ENCODE assay signal across 1 cellular context in the genomic region with DNA sequence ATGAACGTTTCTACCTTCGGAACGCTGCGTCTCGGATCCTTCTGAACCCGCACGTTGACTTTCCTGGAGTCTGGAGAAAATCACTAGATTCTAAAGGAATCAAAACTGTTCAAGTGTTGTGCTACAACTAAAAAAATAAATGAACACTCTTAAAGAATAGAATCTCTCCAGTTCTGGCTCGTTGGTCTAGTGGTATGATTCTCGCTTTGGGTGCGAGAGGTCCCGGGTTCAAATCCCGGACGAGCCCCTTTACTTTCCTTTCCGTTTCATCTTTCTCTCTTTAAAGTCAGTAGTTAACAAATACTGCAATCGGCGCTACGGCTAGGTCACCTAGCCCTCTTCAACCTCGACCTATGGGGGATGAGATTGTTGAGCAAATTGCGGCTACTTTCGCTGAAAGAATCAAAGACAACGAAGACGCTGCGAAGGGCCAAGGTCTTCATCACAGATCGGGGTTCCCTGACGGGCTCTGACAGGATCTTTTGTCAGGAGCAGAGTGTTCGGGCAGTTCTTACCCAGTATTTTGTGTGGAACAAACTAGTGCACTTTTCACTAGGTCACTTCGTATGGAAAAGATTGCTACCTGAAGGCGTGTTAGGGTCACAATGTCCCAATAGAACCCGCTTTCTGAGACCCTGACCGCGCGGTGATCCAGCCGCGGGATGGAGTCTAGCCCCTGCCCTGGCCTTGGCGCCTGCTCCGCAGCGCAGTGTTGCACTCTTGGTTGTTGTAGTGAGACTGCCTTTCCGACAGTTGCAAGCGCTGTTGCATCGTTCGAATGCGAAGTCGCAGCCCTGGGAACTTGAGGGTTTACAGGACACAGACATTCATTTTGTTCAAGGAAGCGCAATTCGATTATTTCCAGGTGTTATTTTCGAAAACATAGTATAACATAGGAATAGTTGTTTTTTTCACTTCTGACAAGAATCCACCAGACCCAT.
TF ChIP-seq lines count a peak whose summit lies in the region.

No MANE protein-coding gene starts in this region.

TF ChIP-seq in K562, 482 proteins besides CTCF, POLR2A, EP300 and RAD21 (continued from another document and continues in another):
- TF ChIP-seq, protein P1, sequence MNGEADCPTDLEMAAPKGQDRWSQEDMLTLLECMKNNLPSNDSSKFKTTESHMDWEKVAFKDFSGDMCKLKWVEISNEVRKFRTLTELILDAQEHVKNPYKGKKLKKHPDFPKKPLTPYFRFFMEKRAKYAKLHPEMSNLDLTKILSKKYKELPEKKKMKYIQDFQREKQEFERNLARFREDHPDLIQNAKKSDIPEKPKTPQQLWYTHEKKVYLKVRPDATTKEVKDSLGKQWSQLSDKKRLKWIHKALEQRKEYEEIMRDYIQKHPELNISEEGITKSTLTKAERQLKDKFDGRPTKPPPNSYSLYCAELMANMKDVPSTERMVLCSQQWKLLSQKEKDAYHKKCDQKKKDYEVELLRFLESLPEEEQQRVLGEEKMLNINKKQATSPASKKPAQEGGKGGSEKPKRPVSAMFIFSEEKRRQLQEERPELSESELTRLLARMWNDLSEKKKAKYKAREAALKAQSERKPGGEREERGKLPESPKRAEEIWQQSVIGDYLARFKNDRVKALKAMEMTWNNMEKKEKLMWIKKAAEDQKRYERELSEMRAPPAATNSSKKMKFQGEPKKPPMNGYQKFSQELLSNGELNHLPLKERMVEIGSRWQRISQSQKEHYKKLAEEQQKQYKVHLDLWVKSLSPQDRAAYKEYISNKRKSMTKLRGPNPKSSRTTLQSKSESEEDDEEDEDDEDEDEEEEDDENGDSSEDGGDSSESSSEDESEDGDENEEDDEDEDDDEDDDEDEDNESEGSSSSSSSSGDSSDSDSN (IDR thresholded peaks at IDR 0.05; ENCODE audit: borderline replicate concordance in 1 of 2, low read depth in 2 of 2, low read length in 2 of 2), result no peak; a peak in 1 of 4 replicates
- TF ChIP-seq MAFF (IDR thresholded peaks at IDR 0.05; ENCODE audit: low read length) (no peak), NFIX (CRISPR knock-in tag; IDR thresholded peaks at IDR 0.05; ENCODE audit: low read depth) (no peak), MYNN (IDR thresholded peaks at IDR 0.05) (no peak), MYNN (CRISPR knock-in tag; IDR thresholded peaks at IDR 0.05) (no peak), FUS (optimal IDR thresholded peaks at IDR 0.05; ENCODE audit: low read depth, low read length) (no peak), KAT2B (IDR thresholded peaks at IDR 0.05; ENCODE audit: low read depth, low read length) (no peak), HMG20B (CRISPR knock-in tag; IDR thresholded peaks at IDR 0.05) (no peak), TCFL5 (CRISPR knock-in tag; conservative IDR thresholded peaks at IDR 0.05) (no peak), LCOR (CRISPR knock-in tag; IDR thresholded peaks at IDR 0.05) (0 out of 2 replicates have a peak, but pooled peaks have one; percentile 20), DIDO1 (tag; IDR thresholded peaks at IDR 0.05; ENCODE audit: low read depth) (no peak), ZNF316 (IDR thresholded peaks at IDR 0.05) (no peak), PTRF (tag; IDR thresholded peaks at IDR 0.05) (no peak), ZNF384 (IDR thresholded peaks at IDR 0.05; ENCODE audit: low read depth, low read length) (no peak), NCOA2 (IDR thresholded peaks at IDR 0.05; ENCODE audit: partially characterized antibody in 2 of 2) (peak in 1 of 2 experiments; percentile 67), NFATC3 (IDR thresholded peaks at IDR 0.05) (no peak), PML (IDR thresholded peaks at IDR 0.05; ENCODE audit: low read length) (no peak), DMBX1 (CRISPR knock-in tag; IDR thresholded peaks at IDR 0.05; ENCODE audit: borderline replicate concordance) (peak; percentile 37; the same call in 1 of the 2 replicates), LEF1 (IDR thresholded peaks at IDR 0.05) (no peak), SIRT6 (IDR thresholded peaks at IDR 0.05; ENCODE audit: low read depth, low read length) (no peak), NR2C2 (CRISPR knock-in tag; IDR thresholded peaks at IDR 0.05) (no peak), NR2C2 (tag; IDR thresholded peaks at IDR 0.05) (peak; percentile 43; the same call in 1 of the 2 replicates), SP2 (IDR thresholded peaks at IDR 0.05; ENCODE audit: extremely low read depth, low read depth, low read length, poor library complexity, severe bottlenecking) (no peak), CREM (IDR thresholded peaks at IDR 0.05; ENCODE audit: low read depth) (no peak), ZNF584 (CRISPR knock-in tag; IDR thresholded peaks at IDR 0.05; ENCODE audit: low read depth) (no peak), ZNF175 (CRISPR knock-in tag; IDR thresholded peaks at IDR 0.05; ENCODE audit: low read depth) (no peak), MED1 (CRISPR knock-in tag; IDR thresholded peaks at IDR 0.05; ENCODE audit: borderline replicate concordance) (no peak), KHSRP (IDR thresholded peaks at IDR 0.05) (no peak)
- TF ChIP-seq, protein P2, sequence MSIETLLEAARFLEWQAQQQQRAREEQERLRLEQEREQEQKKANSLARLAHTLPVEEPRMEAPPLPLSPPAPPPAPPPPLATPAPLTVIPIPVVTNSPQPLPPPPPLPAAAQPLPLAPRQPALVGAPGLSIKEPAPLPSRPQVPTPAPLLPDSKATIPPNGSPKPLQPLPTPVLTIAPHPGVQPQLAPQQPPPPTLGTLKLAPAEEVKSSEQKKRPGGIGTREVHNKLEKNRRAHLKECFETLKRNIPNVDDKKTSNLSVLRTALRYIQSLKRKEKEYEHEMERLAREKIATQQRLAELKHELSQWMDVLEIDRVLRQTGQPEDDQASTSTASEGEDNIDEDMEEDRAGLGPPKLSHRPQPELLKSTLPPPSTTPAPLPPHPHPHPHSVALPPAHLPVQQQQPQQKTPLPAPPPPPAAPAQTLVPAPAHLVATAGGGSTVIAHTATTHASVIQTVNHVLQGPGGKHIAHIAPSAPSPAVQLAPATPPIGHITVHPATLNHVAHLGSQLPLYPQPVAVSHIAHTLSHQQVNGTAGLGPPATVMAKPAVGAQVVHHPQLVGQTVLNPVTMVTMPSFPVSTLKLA (conservative IDR thresholded peaks at IDR 0.05), result 0 out of 4 replicates have a peak, but pooled peaks of 1 of the 2 experiments have one; percentile 22
- TF ChIP-seq, protein P3, sequence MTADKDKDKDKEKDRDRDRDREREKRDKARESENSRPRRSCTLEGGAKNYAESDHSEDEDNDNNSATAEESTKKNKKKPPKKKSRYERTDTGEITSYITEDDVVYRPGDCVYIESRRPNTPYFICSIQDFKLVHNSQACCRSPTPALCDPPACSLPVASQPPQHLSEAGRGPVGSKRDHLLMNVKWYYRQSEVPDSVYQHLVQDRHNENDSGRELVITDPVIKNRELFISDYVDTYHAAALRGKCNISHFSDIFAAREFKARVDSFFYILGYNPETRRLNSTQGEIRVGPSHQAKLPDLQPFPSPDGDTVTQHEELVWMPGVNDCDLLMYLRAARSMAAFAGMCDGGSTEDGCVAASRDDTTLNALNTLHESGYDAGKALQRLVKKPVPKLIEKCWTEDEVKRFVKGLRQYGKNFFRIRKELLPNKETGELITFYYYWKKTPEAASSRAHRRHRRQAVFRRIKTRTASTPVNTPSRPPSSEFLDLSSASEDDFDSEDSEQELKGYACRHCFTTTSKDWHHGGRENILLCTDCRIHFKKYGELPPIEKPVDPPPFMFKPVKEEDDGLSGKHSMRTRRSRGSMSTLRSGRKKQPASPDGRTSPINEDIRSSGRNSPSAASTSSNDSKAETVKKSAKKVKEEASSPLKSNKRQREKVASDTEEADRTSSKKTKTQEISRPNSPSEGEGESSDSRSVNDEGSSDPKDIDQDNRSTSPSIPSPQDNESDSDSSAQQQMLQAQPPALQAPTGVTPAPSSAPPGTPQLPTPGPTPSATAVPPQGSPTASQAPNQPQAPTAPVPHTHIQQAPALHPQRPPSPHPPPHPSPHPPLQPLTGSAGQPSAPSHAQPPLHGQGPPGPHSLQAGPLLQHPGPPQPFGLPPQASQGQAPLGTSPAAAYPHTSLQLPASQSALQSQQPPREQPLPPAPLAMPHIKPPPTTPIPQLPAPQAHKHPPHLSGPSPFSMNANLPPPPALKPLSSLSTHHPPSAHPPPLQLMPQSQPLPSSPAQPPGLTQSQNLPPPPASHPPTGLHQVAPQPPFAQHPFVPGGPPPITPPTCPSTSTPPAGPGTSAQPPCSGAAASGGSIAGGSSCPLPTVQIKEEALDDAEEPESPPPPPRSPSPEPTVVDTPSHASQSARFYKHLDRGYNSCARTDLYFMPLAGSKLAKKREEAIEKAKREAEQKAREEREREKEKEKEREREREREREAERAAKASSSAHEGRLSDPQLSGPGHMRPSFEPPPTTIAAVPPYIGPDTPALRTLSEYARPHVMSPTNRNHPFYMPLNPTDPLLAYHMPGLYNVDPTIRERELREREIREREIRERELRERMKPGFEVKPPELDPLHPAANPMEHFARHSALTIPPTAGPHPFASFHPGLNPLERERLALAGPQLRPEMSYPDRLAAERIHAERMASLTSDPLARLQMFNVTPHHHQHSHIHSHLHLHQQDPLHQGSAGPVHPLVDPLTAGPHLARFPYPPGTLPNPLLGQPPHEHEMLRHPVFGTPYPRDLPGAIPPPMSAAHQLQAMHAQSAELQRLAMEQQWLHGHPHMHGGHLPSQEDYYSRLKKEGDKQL (CRISPR knock-in tag; IDR thresholded peaks at IDR 0.05; ENCODE audit: borderline replicate concordance), result no peak
- TF ChIP-seq, protein P4, sequence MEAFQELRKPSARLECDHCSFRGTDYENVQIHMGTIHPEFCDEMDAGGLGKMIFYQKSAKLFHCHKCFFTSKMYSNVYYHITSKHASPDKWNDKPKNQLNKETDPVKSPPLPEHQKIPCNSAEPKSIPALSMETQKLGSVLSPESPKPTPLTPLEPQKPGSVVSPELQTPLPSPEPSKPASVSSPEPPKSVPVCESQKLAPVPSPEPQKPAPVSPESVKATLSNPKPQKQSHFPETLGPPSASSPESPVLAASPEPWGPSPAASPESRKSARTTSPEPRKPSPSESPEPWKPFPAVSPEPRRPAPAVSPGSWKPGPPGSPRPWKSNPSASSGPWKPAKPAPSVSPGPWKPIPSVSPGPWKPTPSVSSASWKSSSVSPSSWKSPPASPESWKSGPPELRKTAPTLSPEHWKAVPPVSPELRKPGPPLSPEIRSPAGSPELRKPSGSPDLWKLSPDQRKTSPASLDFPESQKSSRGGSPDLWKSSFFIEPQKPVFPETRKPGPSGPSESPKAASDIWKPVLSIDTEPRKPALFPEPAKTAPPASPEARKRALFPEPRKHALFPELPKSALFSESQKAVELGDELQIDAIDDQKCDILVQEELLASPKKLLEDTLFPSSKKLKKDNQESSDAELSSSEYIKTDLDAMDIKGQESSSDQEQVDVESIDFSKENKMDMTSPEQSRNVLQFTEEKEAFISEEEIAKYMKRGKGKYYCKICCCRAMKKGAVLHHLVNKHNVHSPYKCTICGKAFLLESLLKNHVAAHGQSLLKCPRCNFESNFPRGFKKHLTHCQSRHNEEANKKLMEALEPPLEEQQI (IDR thresholded peaks at IDR 0.05), result 0 out of 2 replicates have a peak, but pooled peaks have one; percentile 52
